1 cellular context compared by ENCODE assay signal in the genomic region with DNA sequence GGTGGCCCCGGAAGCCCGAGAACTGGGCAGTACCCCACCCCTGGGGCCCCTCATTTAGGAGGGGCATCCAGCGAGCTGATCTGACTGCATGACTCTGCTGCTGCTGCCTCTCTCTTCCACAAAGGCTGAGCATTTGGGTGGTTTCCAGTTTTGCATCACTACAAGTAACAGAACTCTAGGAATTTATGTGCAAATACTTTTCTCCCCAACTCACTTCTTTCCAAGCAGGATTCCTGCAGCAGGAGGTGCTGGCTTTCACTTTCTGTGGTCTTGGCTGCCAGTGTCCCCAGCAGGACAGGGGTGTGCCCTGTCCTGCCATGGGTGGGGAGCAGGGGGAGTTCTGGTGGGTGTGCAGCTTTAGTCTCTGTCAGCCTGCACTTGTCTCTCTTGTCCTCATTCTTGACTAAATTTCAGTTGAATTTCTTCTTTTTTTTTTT.
A peak's percentile ranks its signal among the peaks of the same experiment; 100 is the strongest.
TF ChIP-seq lines count a peak whose summit lies in the region.

No MANE protein-coding gene starts in this region.

TF ChIP-seq in HEK293, 187 proteins besides CTCF, POLR2A, EP300 and RAD21 (continued from another document):
- TF ChIP-seq, protein P1, sequence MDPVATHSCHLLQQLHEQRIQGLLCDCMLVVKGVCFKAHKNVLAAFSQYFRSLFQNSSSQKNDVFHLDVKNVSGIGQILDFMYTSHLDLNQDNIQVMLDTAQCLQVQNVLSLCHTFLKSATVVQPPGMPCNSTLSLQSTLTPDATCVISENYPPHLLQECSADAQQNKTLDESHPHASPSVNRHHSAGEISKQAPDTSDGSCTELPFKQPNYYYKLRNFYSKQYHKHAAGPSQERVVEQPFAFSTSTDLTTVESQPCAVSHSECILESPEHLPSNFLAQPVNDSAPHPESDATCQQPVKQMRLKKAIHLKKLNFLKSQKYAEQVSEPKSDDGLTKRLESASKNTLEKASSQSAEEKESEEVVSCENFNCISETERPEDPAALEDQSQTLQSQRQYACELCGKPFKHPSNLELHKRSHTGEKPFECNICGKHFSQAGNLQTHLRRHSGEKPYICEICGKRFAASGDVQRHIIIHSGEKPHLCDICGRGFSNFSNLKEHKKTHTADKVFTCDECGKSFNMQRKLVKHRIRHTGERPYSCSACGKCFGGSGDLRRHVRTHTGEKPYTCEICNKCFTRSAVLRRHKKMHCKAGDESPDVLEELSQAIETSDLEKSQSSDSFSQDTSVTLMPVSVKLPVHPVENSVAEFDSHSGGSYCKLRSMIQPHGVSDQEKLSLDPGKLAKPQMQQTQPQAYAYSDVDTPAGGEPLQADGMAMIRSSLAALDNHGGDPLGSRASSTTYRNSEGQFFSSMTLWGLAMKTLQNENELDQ (tag by site-specific recombination; IDR thresholded peaks at IDR 0.05; ENCODE audit: low read depth) = no peak
- TF ChIP-seq PRDM1 (tag by site-specific recombination; IDR thresholded peaks at IDR 0.05) = 0 out of 2 replicates have a peak, but pooled peaks have one; percentile 24
- TF ChIP-seq, protein P2, sequence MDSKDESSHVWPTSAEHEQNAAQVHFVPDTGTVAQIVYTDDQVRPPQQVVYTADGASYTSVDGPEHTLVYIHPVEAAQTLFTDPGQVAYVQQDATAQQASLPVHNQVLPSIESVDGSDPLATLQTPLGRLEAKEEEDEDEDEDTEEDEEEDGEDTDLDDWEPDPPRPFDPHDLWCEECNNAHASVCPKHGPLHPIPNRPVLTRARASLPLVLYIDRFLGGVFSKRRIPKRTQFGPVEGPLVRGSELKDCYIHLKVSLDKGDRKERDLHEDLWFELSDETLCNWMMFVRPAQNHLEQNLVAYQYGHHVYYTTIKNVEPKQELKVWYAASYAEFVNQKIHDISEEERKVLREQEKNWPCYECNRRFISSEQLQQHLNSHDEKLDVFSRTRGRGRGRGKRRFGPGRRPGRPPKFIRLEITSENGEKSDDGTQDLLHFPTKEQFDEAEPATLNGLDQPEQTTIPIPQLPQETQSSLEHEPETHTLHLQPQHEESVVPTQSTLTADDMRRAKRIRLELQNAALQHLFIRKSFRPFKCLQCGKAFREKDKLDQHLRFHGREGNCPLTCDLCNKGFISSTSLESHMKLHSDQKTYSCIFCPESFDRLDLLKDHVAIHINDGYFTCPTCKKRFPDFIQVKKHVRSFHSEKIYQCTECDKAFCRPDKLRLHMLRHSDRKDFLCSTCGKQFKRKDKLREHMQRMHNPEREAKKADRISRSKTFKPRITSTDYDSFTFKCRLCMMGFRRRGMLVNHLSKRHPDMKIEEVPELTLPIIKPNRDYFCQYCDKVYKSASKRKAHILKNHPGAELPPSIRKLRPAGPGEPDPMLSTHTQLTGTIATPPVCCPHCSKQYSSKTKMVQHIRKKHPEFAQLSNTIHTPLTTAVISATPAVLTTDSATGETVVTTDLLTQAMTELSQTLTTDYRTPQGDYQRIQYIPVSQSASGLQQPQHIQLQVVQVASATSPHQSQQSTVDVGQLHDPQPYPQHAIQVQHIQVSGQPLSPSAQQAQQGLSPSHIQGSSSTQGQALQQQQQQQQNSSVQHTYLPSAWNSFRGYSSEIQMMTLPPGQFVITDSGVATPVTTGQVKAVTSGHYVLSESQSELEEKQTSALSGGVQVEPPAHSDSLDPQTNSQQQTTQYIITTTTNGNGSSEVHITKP (tag by site-specific recombination; IDR thresholded peaks at IDR 0.05) = peak; percentile 74
- TF ChIP-seq ZBTB6 (tag by site-specific recombination; IDR thresholded peaks at IDR 0.05) = no peak
- peak; percentile 63 for TF ChIP-seq KLF1 (tag by site-specific recombination; IDR thresholded peaks at IDR 0.05)
TF ChIP-seq in HEK293: peak in this region for 4.
